ENCODE assay signal across 16 cellular contexts in genomic region chr5:2742921-2743679, GRCh38. TPM values are rescaled to one million over a fixed set of nuclear protein-coding genes. Genes with fewer than 3 reads are reported as not detected.
DNase-seq lines count a peak whose midpoint lies in the region; FAIRE-seq and TF ChIP-seq lines count a peak whose summit lies in the region.
"Had no signal": no experiment of that assay in that cellular context is flagged by ENCODE, and none has a peak within 500 bp of the region (broad histone marks: within the 10 kb centered on the region; RNA-seq: fewer than 3 reads in every experiment).

No MANE protein-coding gene starts in this region.

- no peak for FAIRE-seq in astrocyte (lab: Jason Lieb, UNC)
- FAIRE-seq: frontal cortex had no signal

- POLR2A ChIA-PET in CD8-positive, alpha-beta memory T cell (lab: Charles Lee) = no interaction called here

- H3K79me2 ChIP-seq in astrocyte (ENCODE audit: insufficient read depth, low read length) = peaks cover 65% of the 10 kb centered on the region

- H3K4me1 Mint-ChIP-seq in astrocyte (ENCODE audit: low read depth, unreplicated experiment) = no peaks in the 10 kb centered on the region
- no peaks in the 10 kb centered on the region for H3K4me1 Mint-ChIP-seq in CD8-positive, alpha-beta memory T cell

- peaks cover 32% of the 10 kb centered on the region for H4K20me1 ChIP-seq in astrocyte (ENCODE audit: insufficient read depth, low read length)

- peaks cover 32% of the 10 kb centered on the region for H3K27me3 Mint-ChIP-seq in astrocyte (ENCODE audit: low read depth, unreplicated experiment)
- H3K27me3 Mint-ChIP-seq in CD8-positive, alpha-beta memory T cell = peaks cover 43 to 66% of the 10 kb centered on the region in 2 donors

- peaks cover 2% of the 10 kb centered on the region for H3K36me3 Mint-ChIP-seq in astrocyte (ENCODE audit: low read depth, unreplicated experiment)
- no peaks in the 10 kb centered on the region for H3K36me3 Mint-ChIP-seq in CD8-positive, alpha-beta memory T cell

- H3K27me3 ChIP-seq in astrocyte (ENCODE audit: insufficient read depth, low read length) = peaks cover 3% of the 10 kb centered on the region
- H3K27me3 ChIP-seq in iPS-20b (ENCODE audit: insufficient read depth, low read length) = peaks cover 95% of the 10 kb centered on the region
- no peaks in the 10 kb centered on the region for H3K27me3 ChIP-seq in prostate gland (replicated peaks; ENCODE audit: insufficient read depth)
- peaks cover 11% of the 10 kb centered on the region for H3K27me3 ChIP-seq in CD8-positive, alpha-beta memory T cell (ENCODE audit: insufficient read depth, low read length, poor library complexity, severe bottlenecking)

- H3K4me1 ChIP-seq in ES-I3 (ENCODE audit: insufficient read depth, low read length) = peaks cover 8% of the 10 kb centered on the region; the same call in 1 of the 2 replicates
- peaks cover 20% of the 10 kb centered on the region for H3K4me1 ChIP-seq in astrocyte (ENCODE audit: insufficient read depth, low read length)
- H3K4me1 ChIP-seq in iPS-20b (ENCODE audit: insufficient read depth, low read length) = peaks cover 22% of the 10 kb centered on the region; the same call in 1 of the 2 replicates
- peaks cover 7% of the 10 kb centered on the region for H3K4me1 ChIP-seq in prostate gland (replicated peaks)
- H3K4me1 ChIP-seq in CD8-positive, alpha-beta memory T cell (ENCODE audit: insufficient read depth, low read length) = no peaks in the 10 kb centered on the region
- H3K4me1 ChIP-seq: psoas muscle had no signal

- TF ChIP-seq CTCF in astrocyte (IDR thresholded peaks at IDR 0.05; ENCODE audit: insufficient read depth, low read depth, low read length) (no peak), prostate gland (IDR thresholded peaks at IDR 0.05) (no peak)

- DNase-seq in astrocyte (ENCODE audit: low read depth) (no peak), prostate gland (ENCODE audit: low spot score) (peak; percentile 65), 8988T (no peak), NCI-H510A treated with DMSO at 0.1 percent for 48 hours (lab: John Stamatoyannopoulos, UW) (no peak), NCI-H748 (lab: John Stamatoyannopoulos, UW; ENCODE audit: unreplicated experiment) (no peak)
- no peak for DNase-seq in CD8-positive, alpha-beta memory T cell
- DNase-seq: effector CD8-positive, alpha-beta T cell; NCI-H187; NCI-H82; psoas muscle had no signal

- intact Hi-C loops in prostate gland (cut with DNase I) = no loop called here

- H3K27ac Mint-ChIP-seq in astrocyte (ENCODE audit: unreplicated experiment) = no peak overlapping the region
- H3K27ac Mint-ChIP-seq in CD8-positive, alpha-beta memory T cell = no peak overlapping the region
- H3K27ac Mint-ChIP-seq: activated naive CD4-positive, alpha-beta T cell treated with anti-CD3 and anti-CD28 coated beads, Interleukin-2, amount 50 U/mL, for 72 hours had no signal

- H3K9ac ChIP-seq in ES-I3 (ENCODE audit: low read depth, low read length) (peak overlapping the region; percentile 3; the same call in 1 of the 2 replicates), astrocyte (ENCODE audit: low read length) (peak overlapping the region; percentile 49), iPS-20b (ENCODE audit: low read depth, low read length) (no peak overlapping the region; the same call in 1 of the 2 replicates)

- H3K4me3 ChIP-seq in astrocyte (ENCODE audit: insufficient read depth, low read depth, low read length) = no peak overlapping the region
- H3K4me3 ChIP-seq in iPS-20b (ENCODE audit: low read length) = peak overlapping the region; percentile 49; the same call in 1 of the 2 replicates
- peak overlapping the region in 1 of 2 donors; percentile 29 for H3K4me3 ChIP-seq in prostate gland
- no peak overlapping the region for H3K4me3 ChIP-seq in CD8-positive, alpha-beta memory T cell (ENCODE audit: low read length)
- H3K4me3 ChIP-seq: psoas muscle had no signal

- WGBS in prostate gland = 12% methylated on average over 55 of the region's 55 CpGs

- H3K27ac ChIP-seq in astrocyte (ENCODE audit: low read depth, low read length) (peak overlapping the region; percentile 17), iPS-20b (ENCODE audit: low read length) (no peak overlapping the region), prostate gland (peak overlapping the region; percentile 70 to 76)
- no peak overlapping the region for H3K27ac ChIP-seq in CD8-positive, alpha-beta memory T cell (ENCODE audit: low read depth, low read length)
- H3K27ac ChIP-seq: psoas muscle had no signal

- TF ChIP-seq POLR2A in prostate gland (IDR thresholded peaks at IDR 0.05) = no peak

- H3K4me3 Mint-ChIP-seq in astrocyte (ENCODE audit: unreplicated experiment) = no peak overlapping the region
- H3K4me3 Mint-ChIP-seq in CD8-positive, alpha-beta memory T cell = no peak overlapping the region

- no peaks in the 10 kb centered on the region for H3K9me3 ChIP-seq in ES-I3 (ENCODE audit: control insufficient read depth, insufficient read depth, low read length)
- H3K9me3 ChIP-seq in astrocyte (ENCODE audit: insufficient read depth, low read depth, low read length) = no peaks in the 10 kb centered on the region
- no peaks in the 10 kb centered on the region; the same call in 1 of the 2 replicates for H3K9me3 ChIP-seq in iPS-20b (ENCODE audit: insufficient read depth, low read depth, low read length)
- H3K9me3 ChIP-seq in prostate gland = no peaks in the 10 kb centered on the region
- H3K9me3 ChIP-seq in CD8-positive, alpha-beta memory T cell (ENCODE audit: low read length) = no peaks in the 10 kb centered on the region
- H3K9me3 ChIP-seq: psoas muscle had no signal

- no peaks in the 10 kb centered on the region for H3K9me3 Mint-ChIP-seq in astrocyte (ENCODE audit: unreplicated experiment)
- H3K9me3 Mint-ChIP-seq in CD8-positive, alpha-beta memory T cell = peaks cover 0 to 25% (median 7%) of the 10 kb centered on the region in 5 donors
- H3K9me3 Mint-ChIP-seq: activated naive CD4-positive, alpha-beta T cell treated with anti-CD3 and anti-CD28 coated beads, Interleukin-2, amount 50 U/mL, for 72 hours had no signal

- H2AFZ ChIP-seq in astrocyte (ENCODE audit: low read depth, low read length) = no peak overlapping the region

- H3K36me3 ChIP-seq in ES-I3 (ENCODE audit: insufficient read depth, low read length) (peaks cover 4% of the 10 kb centered on the region), astrocyte (ENCODE audit: insufficient read depth, low read length) (peaks cover 8% of the 10 kb centered on the region), iPS-20b (ENCODE audit: insufficient read depth, low read depth, low read length) (peaks cover 50% of the 10 kb centered on the region), prostate gland (no peaks in the 10 kb centered on the region)
- H3K36me3 ChIP-seq in CD8-positive, alpha-beta memory T cell (ENCODE audit: insufficient read depth, low read length) = no peaks in the 10 kb centered on the region

- CTCF ChIA-PET in CD8-positive, alpha-beta memory T cell (lab: Charles Lee) = no interaction called here

- peak overlapping the region; percentile 71 for H3K4me2 ChIP-seq in astrocyte (ENCODE audit: low read length)

RNA-seq across cellular contexts. Expression of gene IRX2, which starts 8.4 kb away (rescaled TPM):
- total RNA-seq in astrocyte (6.7 and 7.0 TPM in 2 replicates), prostate gland (10 to 100 TPM; 10.2 to 20.6 TPM)
- total RNA-seq in CD8-positive, alpha-beta memory T cell = not detected
- polyA plus RNA-seq in CD8-positive, alpha-beta memory T cell = not detected
- total RNA-seq: activated naive CD4-positive, alpha-beta T cell treated with anti-CD3 and anti-CD28 coated beads, Interleukin-2, amount 50 U/mL, for 72 hours; M059J; T-helper 1 cell treated with Interleukin-12 subunit alpha and Interleukin-12 subunit beta and Interleukin-4 antibody, amounts not matched to agents 30 ng/mL and 1 ng/mL, for 36 hours had no signal

Comparison
In these comparisons a context has a peak if more than half of its experiments do, and no peak if none do; other contexts are left out.
1. H3K27ac ChIP-seq: peak in astrocyte (single experiment) and prostate gland (2 of 2); none in iPS-20b (single experiment) and CD8-positive, alpha-beta memory T cell (single experiment).